Comparison of ENCODE assay signal across 8 cellular contexts in genomic region chr4:41360911-41361830, GRCh38.
DNase-seq lines count a peak whose midpoint lies in the region; ATAC-seq and TF ChIP-seq lines count a peak whose summit lies in the region.

No MANE protein-coding gene starts in this region.

- intact Hi-C loops in ascending aorta (cut with DNase I), result loop anchor here (2.0 to 10.0 kb wide), 8 partner anchors 56 to 446 kb away; no protein-coding TSS in a partner anchor

- peak; percentile 53 for DNase-seq in AG20443 (ENCODE audit: low spot score)
- peak; percentile 13 to 77 for DNase-seq in ascending aorta (ENCODE audit: low spot score in 2 of 2)
- DNase-seq in iPS DF 6.9 (ENCODE audit: low read depth, low spot score), result no peak
- DNase-seq in retinal pigment epithelial cell (ENCODE audit: low read depth), result no peak
- DNase-seq in AML-193 (lab: John Stamatoyannopoulos, UW), result no peak
- DNase-seq in GDM1 (lab: John Stamatoyannopoulos, UW), result no peak

- H3K4me1 ChIP-seq in HUES48 (ENCODE audit: control insufficient read depth, insufficient read depth, low read length) (peaks cover 51% of the 10 kb centered on the region), ascending aorta (peaks cover 12 to 40% of the 10 kb centered on the region in 2 donors), iPS DF 6.9 (ENCODE audit: control insufficient read depth, insufficient read depth, low read length) (peaks cover 8% of the 10 kb centered on the region; the same call in 1 of the 2 replicates)

- H3K27me3 ChIP-seq in HUES48 (ENCODE audit: control insufficient read depth, insufficient read depth, low read length) (peaks cover 71% of the 10 kb centered on the region), ascending aorta (no peaks in the 10 kb centered on the region), iPS DF 6.9 (ENCODE audit: control insufficient read depth, insufficient read depth, low read length) (peaks cover 38% of the 10 kb centered on the region)

- peak overlapping the region; percentile 18; the same call in 1 of the 2 replicates for H3K9ac ChIP-seq in HUES48 (ENCODE audit: low read depth, low read length)

- H3K27ac ChIP-seq in HUES48 (ENCODE audit: low read depth, low read length) (peak overlapping the region; percentile 47), ascending aorta (peak overlapping the region; percentile 91 to 96), iPS DF 6.9 (ENCODE audit: low read length) (no peak overlapping the region)

- H3K4me3 ChIP-seq in HUES48 (ENCODE audit: low read depth, low read length) (peak overlapping the region; percentile 76), ascending aorta (peak overlapping the region; percentile 88 to 98), iPS DF 6.9 (ENCODE audit: low read length) (peak overlapping the region; percentile 69; the same call in 1 of the 2 replicates), retinal pigment epithelial cell (ENCODE audit: low read length) (peak overlapping the region; percentile 67)

- ATAC-seq in HG02938 (IDR thresholded peaks at IDR 0.05; ENCODE audit: unreplicated experiment), result no peak

- no CpG with 5 or more reads among the region's 67 CpGs for WGBS in iPS DF 6.9 (ENCODE audit: insufficient coverage, insufficient read length)

- no peaks in the 10 kb centered on the region for H3K36me3 ChIP-seq in HUES48 (ENCODE audit: control insufficient read depth, insufficient read depth, low read length)
- no peaks in the 10 kb centered on the region for H3K36me3 ChIP-seq in ascending aorta
- no peaks in the 10 kb centered on the region for H3K36me3 ChIP-seq in iPS DF 6.9 (ENCODE audit: control insufficient read depth, insufficient read depth, low read length)

- TF ChIP-seq CTCF in ascending aorta (IDR thresholded peaks at IDR 0.05) (no peak), retinal pigment epithelial cell (conservative IDR thresholded peaks at IDR 0.05; ENCODE audit: low read depth, low read length) (no peak)

- H3K9me3 ChIP-seq in HUES48 (ENCODE audit: control insufficient read depth, insufficient read depth, low read length) (no peaks in the 10 kb centered on the region), ascending aorta (no peaks in the 10 kb centered on the region), iPS DF 6.9 (ENCODE audit: control insufficient read depth, insufficient read depth, low read length) (no peaks in the 10 kb centered on the region)

Comparison
In these comparisons a context has a peak if more than half of its experiments do, and no peak if none do; other contexts are left out.
1. DNase-seq: peak in AG20443 (single experiment) and ascending aorta (2 of 2); none in iPS DF 6.9 (single experiment), retinal pigment epithelial cell (single experiment), AML-193 (0 of 2) and GDM1 (single experiment).
2. Peak in every context shown above with its lines, with median percentiles within 50 percentile points of each other: H3K4me3 ChIP-seq.